Comparison of ENCODE assay signal across 8 cellular contexts in the genomic region with DNA sequence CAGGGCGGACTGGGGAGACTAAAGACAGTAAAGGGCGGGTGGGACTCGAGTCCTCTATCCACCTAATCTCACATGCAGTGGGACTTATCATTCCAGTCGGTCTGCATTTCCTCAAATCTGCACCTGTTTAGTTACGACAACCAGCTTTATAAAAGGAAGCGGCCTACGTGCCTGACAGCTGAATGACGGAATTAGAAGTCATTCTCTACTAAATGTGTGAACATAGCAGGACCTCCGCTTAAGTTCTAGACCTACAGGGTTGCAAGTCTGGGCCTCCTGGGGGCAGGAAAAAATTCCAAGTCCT.
DNase-seq lines count a peak whose midpoint lies in the region; ATAC-seq and TF ChIP-seq lines count a peak whose summit lies in the region.

No MANE protein-coding gene starts in this region.

- no peaks in the 10 kb centered on the region for H3K79me2 ChIP-seq in parathyroid adenoma

- CTCF ChIA-PET in RWPE1 (lab: Yijun Ruan, JAX): interaction anchor here (0.6 to 1.7 kb wide), 2 partner anchors 38 to 241 kb away, joined by 5 to 13 read pairs; no protein-coding TSS in a partner anchor

- no peaks in the 10 kb centered on the region for H3K9me3 ChIP-seq in parathyroid adenoma (ENCODE audit: control insufficient read depth, low read length)

- no peaks in the 10 kb centered on the region for H3K4me1 ChIP-seq in parathyroid adenoma

- H3K27ac ChIP-seq in RWPE1 (peak overlapping the region; percentile 80), parathyroid adenoma (no peak overlapping the region)

- no peaks in the 10 kb centered on the region for H3K36me3 ChIP-seq in parathyroid adenoma (ENCODE audit: control insufficient read depth, insufficient read depth, low read length)

- no peak for ATAC-seq in HG03342 (IDR thresholded peaks at IDR 0.05; ENCODE audit: unreplicated experiment)

- POLR2A ChIA-PET in RWPE1 (lab: Yijun Ruan, JAX; ENCODE audit: low non-redundant PET): interaction anchor here (0.6 to 1.0 kb wide), 4 partner anchors 15 to 133 kb away, joined by 3 to 5 read pairs (median 4); no protein-coding TSS in a partner anchor

- no peak for TF ChIP-seq CTCF in RWPE1 (conservative IDR thresholded peaks at IDR 0.05; ENCODE audit: low read depth)
- no peak for TF ChIP-seq CTCF in fibroblast of the aortic adventitia (IDR thresholded peaks at IDR 0.05; ENCODE audit: insufficient read depth, low read length)
- TF ChIP-seq CTCF in parathyroid adenoma (IDR thresholded peaks at IDR 0.05): no peak

- peak overlapping the region; percentile 87 for H3K4me2 ChIP-seq in parathyroid adenoma (ENCODE audit: low read length)

- H3K9ac ChIP-seq in parathyroid adenoma: no peak overlapping the region

- peak overlapping the region; percentile 66; the same call in 1 of the 2 replicates for H3K4me3 ChIP-seq in GM08714 (ENCODE audit: low read length)
- peak overlapping the region; percentile 66 for H3K4me3 ChIP-seq in fibroblast of the aortic adventitia (ENCODE audit: low read depth, low read length)
- peak overlapping the region; percentile 71 for H3K4me3 ChIP-seq in parathyroid adenoma (ENCODE audit: low read depth, low read length)

- peak overlapping the region; percentile 80 for H2AFZ ChIP-seq in parathyroid adenoma

- DNase-seq in RWPE1 (ENCODE audit: low spot score) (no peak), fibroblast of the aortic adventitia (ENCODE audit: low read depth) (no peak), dermis blood vessel endothelial cell (no peak), anterior cingulate cortex (lab: John Stamatoyannopoulos, UW) (no peak)
- no peak for DNase-seq in activated CD8-positive, alpha-beta memory T cell treated with anti-CD3 and anti-CD28 coated beads, Interleukin-2, amount 50 U/mL, for 4 hours

- no peaks in the 10 kb centered on the region for H3K27me3 ChIP-seq in parathyroid adenoma (ENCODE audit: control insufficient read depth, insufficient read depth, low read length)
